Comparison of ENCODE assay signal across 22 cellular contexts in the genomic region with DNA sequence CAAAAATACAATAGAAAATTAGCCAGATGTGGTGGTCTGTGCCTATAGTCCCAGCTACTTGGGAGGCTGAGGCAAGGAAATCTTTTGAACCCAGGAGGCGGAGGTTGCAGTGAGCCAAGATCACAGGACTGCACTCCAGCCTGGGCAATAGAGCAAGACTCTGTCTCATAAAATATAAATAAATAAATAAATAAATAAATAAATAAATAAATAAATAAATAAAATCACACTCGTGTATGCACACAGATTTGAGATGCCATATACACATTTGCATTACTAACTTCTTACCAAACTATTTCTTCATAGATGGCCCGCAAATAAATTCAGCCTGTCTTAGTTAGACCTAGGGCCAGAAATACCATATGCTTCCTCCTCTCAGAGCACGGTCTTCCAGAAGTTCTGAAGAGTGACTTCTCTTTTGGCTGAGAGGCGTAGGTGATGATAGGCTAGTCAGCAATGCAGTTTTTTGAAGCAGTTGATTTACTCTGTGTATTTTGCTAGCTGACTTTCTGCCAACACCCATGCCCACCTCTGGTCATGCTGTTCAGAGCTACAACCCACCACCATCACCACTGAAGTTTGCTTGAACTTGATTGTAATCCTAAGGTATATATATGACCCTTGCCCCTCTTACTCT.
DNase-seq lines count a peak whose midpoint lies in the region; ATAC-seq, FAIRE-seq and TF ChIP-seq lines count a peak whose summit lies in the region.
"Had no signal": no experiment of that assay in that cellular context is flagged by ENCODE, and none has a peak within 500 bp of the region (broad histone marks: within the 10 kb centered on the region; RNA-seq: fewer than 3 reads in every experiment).

No MANE protein-coding gene starts in this region.

- CTCF ChIA-PET in HEK293 (lab: Yijun Ruan, JAX), result no interaction called here

- FAIRE-seq in frontal cortex (lab: Jason Lieb, UNC), result no peak
- FAIRE-seq: H54, pancreas had no signal

- intact Hi-C loops in left ventricle myocardium superior (cut with micrococcal nuclease), result no loop called here

- no peaks in the 10 kb centered on the region for H3K9me3 ChIP-seq in HEK293 (ENCODE audit: control insufficient read depth, insufficient read depth, low read depth, low read length)
- H3K9me3 ChIP-seq: pancreas had no signal

- H3K4me1 ChIP-seq in HEK293 (ENCODE audit: control insufficient read depth, insufficient read depth, low read length), result no peaks in the 10 kb centered on the region
- H3K4me1 ChIP-seq: pancreas had no signal

- H3K36me3 ChIP-seq in HEK293 (ENCODE audit: control insufficient read depth in 2 of 2, insufficient read depth in 1 of 2, low read length in 2 of 2), result peaks cover 0 to 8% of the 10 kb centered on the region in 2 experiments; a peak in 2 of 3 replicates
- H3K36me3 ChIP-seq: pancreas had no signal

- ATAC-seq in left ventricle myocardium superior (peak; percentile 58), GM21619 (IDR thresholded peaks at IDR 0.05; ENCODE audit: unreplicated experiment) (no peak), GM19035 (IDR thresholded peaks at IDR 0.05; ENCODE audit: unreplicated experiment) (no peak)
- ATAC-seq: activated CD8-positive, alpha-beta T cell treated with anti-CD3 and anti-CD28 coated beads, Interleukin-2, amount 10 ng/mL, durations not matched to agents 7 days and 5 days; CD8-positive, alpha-beta T cell; natural killer cell; pancreas had no signal

- no peak overlapping the region for H3K27ac ChIP-seq in HEK293 (ENCODE audit: extremely low read depth, low read depth, low read length)
- H3K27ac ChIP-seq in cingulate gyrus (ENCODE audit: low read depth, low read length), result peak overlapping the region; percentile 57
- peak overlapping the region; percentile 64 for H3K27ac ChIP-seq in temporal lobe (ENCODE audit: low read depth, low read length)
- H3K27ac ChIP-seq: cardiac muscle cell, pancreas had no signal

- H3K4me3 ChIP-seq in HEK293 (ENCODE audit: low read depth, low read length), result no peak overlapping the region
- H3K4me3 ChIP-seq: cardiac muscle cell, pancreas had no signal

- no peak for TF ChIP-seq CTCF in HEK293 (tag by site-specific recombination; IDR thresholded peaks at IDR 0.05)

- POLR2A ChIA-PET in HEK293 (lab: Yijun Ruan, JAX), result no interaction called here

- no peak for DNase-seq in left ventricle myocardium superior
- no peak for DNase-seq in NCI-H1417 (lab: John Stamatoyannopoulos, UW)
- DNase-seq in frontal cortex (ENCODE audit: low spot score in 2 of 2), result no peak
- DNase-seq: activated B cell treated with CpG ODN at 0.5 μM for 24 hours; activated CD8-positive, alpha-beta T cell treated with anti-CD3 and anti-CD28 coated beads, Interleukin-2, amount 10 ng/mL, durations not matched to agents 7 days and 5 days; activated gamma-delta T cell; AML-193; CD8-positive, alpha-beta T cell; effector CD4-positive, alpha-beta T cell; glutamatergic neuron; natural killer cell; NCI-H1436 treated with DMSO at 0.1 percent for 48 hours; NCI-H510A treated with DMSO at 0.1 percent for 48 hours; pancreas; RPMI8226 had no signal

TF ChIP-seq in HEK293, 187 proteins besides CTCF, POLR2A, EP300 and RAD21 (continues in another document):
- TF ChIP-seq, protein P1, sequence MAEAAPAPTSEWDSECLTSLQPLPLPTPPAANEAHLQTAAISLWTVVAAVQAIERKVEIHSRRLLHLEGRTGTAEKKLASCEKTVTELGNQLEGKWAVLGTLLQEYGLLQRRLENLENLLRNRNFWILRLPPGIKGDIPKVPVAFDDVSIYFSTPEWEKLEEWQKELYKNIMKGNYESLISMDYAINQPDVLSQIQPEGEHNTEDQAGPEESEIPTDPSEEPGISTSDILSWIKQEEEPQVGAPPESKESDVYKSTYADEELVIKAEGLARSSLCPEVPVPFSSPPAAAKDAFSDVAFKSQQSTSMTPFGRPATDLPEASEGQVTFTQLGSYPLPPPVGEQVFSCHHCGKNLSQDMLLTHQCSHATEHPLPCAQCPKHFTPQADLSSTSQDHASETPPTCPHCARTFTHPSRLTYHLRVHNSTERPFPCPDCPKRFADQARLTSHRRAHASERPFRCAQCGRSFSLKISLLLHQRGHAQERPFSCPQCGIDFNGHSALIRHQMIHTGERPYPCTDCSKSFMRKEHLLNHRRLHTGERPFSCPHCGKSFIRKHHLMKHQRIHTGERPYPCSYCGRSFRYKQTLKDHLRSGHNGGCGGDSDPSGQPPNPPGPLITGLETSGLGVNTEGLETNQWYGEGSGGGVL (tag by site-specific recombination; IDR thresholded peaks at IDR 0.05), result no peak
- TF ChIP-seq MZF1 (tag by site-specific recombination; IDR thresholded peaks at IDR 0.05; ENCODE audit: borderline replicate concordance) (no peak; the same call in 1 of the 2 replicates), ZBTB7A (tag by site-specific recombination; IDR thresholded peaks at IDR 0.05; ENCODE audit: low read depth) (no peak), ZNF266 (tag by site-specific recombination; IDR thresholded peaks at IDR 0.05; ENCODE audit: low read depth) (peak; percentile 78), ZNF157 (tag by site-specific recombination; IDR thresholded peaks at IDR 0.05) (no peak), ZFP69B (tag by site-specific recombination; IDR thresholded peaks at IDR 0.05) (no peak), ZNF248 (tag by site-specific recombination; IDR thresholded peaks at IDR 0.05) (no peak), SP3 (tag by site-specific recombination; IDR thresholded peaks at IDR 0.05) (peak; percentile 31; the same call in 1 of the 2 replicates), ZFP37 (tag by site-specific recombination; IDR thresholded peaks at IDR 0.05) (peak; percentile 40; the same call in 1 of the 2 replicates), ZNF76 (tag by site-specific recombination; IDR thresholded peaks at IDR 0.05; ENCODE audit: borderline replicate concordance, low read depth) (no peak), ZNF521 (tag by site-specific recombination; IDR thresholded peaks at IDR 0.05) (no peak), ZNF175 (tag by site-specific recombination; IDR thresholded peaks at IDR 0.05) (no peak), ZBTB44 (tag by site-specific recombination; IDR thresholded peaks at IDR 0.05) (no peak), ZBTB48 (tag by site-specific recombination; IDR thresholded peaks at IDR 0.05) (no peak), REST (tag by site-specific recombination; IDR thresholded peaks at IDR 0.05) (peak; percentile 71; the same call in 1 of the 2 replicates)
- TF ChIP-seq, protein P2, sequence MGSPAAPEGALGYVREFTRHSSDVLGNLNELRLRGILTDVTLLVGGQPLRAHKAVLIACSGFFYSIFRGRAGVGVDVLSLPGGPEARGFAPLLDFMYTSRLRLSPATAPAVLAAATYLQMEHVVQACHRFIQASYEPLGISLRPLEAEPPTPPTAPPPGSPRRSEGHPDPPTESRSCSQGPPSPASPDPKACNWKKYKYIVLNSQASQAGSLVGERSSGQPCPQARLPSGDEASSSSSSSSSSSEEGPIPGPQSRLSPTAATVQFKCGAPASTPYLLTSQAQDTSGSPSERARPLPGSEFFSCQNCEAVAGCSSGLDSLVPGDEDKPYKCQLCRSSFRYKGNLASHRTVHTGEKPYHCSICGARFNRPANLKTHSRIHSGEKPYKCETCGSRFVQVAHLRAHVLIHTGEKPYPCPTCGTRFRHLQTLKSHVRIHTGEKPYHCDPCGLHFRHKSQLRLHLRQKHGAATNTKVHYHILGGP (tag by site-specific recombination; IDR thresholded peaks at IDR 0.05), result no peak
